1 cellular context compared by ENCODE assay signal in genomic region chr4:151409470-151410313, GRCh38.
TF ChIP-seq lines count a peak whose summit lies in the region.

No MANE protein-coding gene starts in this region.

TF ChIP-seq in SK-N-SH, 30 proteins besides CTCF, POLR2A, EP300 and RAD21 (continued from another document):
- TF ChIP-seq USF1 (IDR thresholded peaks at IDR 0.05; ENCODE audit: borderline replicate concordance, low read depth) (no peak), IRF3 (IDR thresholded peaks at IDR 0.05; ENCODE audit: low read depth, low read length) (no peak), GATA2 (CRISPR knock-in tag; IDR thresholded peaks at IDR 0.05) (no peak), RCOR1 (IDR thresholded peaks at IDR 0.05; ENCODE audit: low read length) (no peak)
